ENCODE assay signal across 2 cellular contexts in genomic region chr22:43241138-43241597, GRCh38.
A peak's percentile ranks its signal among the peaks of the same experiment; 100 is the strongest.
TF ChIP-seq lines count a peak whose summit lies in the region.

No MANE protein-coding gene starts in this region.

TF ChIP-seq in HepG2, 621 proteins besides CTCF, POLR2A, EP300 and RAD21 (continues in another document):
- TF ChIP-seq MED1 (CRISPR knock-in tag; IDR thresholded peaks at IDR 0.05) (no peak), RORA (CRISPR knock-in tag; IDR thresholded peaks at IDR 0.05) (no peak), TSC22D2 (CRISPR knock-in tag; IDR thresholded peaks at IDR 0.05; ENCODE audit: borderline replicate concordance) (no peak), TCF12 (IDR thresholded peaks at IDR 0.05) (no peak), TCF12 (CRISPR knock-in tag; IDR thresholded peaks at IDR 0.05) (no peak), ZBTB21 (CRISPR knock-in tag; IDR thresholded peaks at IDR 0.05) (no peak), NR2F6 (IDR thresholded peaks at IDR 0.05) (peak; percentile 73), NR2F6 (CRISPR knock-in tag; IDR thresholded peaks at IDR 0.05) (peak; percentile 89), ZNF513 (CRISPR knock-in tag; conservative IDR thresholded peaks at IDR 0.05) (no peak), ZNF562 (CRISPR knock-in tag; IDR thresholded peaks at IDR 0.05; ENCODE audit: borderline replicate concordance) (no peak), SAP130 (CRISPR knock-in tag; IDR thresholded peaks at IDR 0.05; ENCODE audit: low read depth) (peak; percentile 64), ZFX (CRISPR knock-in tag; IDR thresholded peaks at IDR 0.05; ENCODE audit: low read depth) (peak; percentile 50), DNMT3B (CRISPR knock-in tag; conservative IDR thresholded peaks at IDR 0.05) (0 out of 2 replicates have a peak, but pooled peaks have one; percentile 57), TP53 (CRISPR knock-in tag; conservative IDR thresholded peaks at IDR 0.05) (0 out of 2 replicates have a peak, but pooled peaks have one; percentile 26), GATAD2A (CRISPR knock-in tag; IDR thresholded peaks at IDR 0.05) (0 out of 2 replicates have a peak, but pooled peaks have one; percentile 51), KAT2B (IDR thresholded peaks at IDR 0.05; ENCODE audit: borderline replicate concordance, low read depth, low read length) (no peak)
- TF ChIP-seq, protein P1, sequence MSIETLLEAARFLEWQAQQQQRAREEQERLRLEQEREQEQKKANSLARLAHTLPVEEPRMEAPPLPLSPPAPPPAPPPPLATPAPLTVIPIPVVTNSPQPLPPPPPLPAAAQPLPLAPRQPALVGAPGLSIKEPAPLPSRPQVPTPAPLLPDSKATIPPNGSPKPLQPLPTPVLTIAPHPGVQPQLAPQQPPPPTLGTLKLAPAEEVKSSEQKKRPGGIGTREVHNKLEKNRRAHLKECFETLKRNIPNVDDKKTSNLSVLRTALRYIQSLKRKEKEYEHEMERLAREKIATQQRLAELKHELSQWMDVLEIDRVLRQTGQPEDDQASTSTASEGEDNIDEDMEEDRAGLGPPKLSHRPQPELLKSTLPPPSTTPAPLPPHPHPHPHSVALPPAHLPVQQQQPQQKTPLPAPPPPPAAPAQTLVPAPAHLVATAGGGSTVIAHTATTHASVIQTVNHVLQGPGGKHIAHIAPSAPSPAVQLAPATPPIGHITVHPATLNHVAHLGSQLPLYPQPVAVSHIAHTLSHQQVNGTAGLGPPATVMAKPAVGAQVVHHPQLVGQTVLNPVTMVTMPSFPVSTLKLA (IDR thresholded peaks at IDR 0.05): peak; percentile 49
- TF ChIP-seq, protein P2, sequence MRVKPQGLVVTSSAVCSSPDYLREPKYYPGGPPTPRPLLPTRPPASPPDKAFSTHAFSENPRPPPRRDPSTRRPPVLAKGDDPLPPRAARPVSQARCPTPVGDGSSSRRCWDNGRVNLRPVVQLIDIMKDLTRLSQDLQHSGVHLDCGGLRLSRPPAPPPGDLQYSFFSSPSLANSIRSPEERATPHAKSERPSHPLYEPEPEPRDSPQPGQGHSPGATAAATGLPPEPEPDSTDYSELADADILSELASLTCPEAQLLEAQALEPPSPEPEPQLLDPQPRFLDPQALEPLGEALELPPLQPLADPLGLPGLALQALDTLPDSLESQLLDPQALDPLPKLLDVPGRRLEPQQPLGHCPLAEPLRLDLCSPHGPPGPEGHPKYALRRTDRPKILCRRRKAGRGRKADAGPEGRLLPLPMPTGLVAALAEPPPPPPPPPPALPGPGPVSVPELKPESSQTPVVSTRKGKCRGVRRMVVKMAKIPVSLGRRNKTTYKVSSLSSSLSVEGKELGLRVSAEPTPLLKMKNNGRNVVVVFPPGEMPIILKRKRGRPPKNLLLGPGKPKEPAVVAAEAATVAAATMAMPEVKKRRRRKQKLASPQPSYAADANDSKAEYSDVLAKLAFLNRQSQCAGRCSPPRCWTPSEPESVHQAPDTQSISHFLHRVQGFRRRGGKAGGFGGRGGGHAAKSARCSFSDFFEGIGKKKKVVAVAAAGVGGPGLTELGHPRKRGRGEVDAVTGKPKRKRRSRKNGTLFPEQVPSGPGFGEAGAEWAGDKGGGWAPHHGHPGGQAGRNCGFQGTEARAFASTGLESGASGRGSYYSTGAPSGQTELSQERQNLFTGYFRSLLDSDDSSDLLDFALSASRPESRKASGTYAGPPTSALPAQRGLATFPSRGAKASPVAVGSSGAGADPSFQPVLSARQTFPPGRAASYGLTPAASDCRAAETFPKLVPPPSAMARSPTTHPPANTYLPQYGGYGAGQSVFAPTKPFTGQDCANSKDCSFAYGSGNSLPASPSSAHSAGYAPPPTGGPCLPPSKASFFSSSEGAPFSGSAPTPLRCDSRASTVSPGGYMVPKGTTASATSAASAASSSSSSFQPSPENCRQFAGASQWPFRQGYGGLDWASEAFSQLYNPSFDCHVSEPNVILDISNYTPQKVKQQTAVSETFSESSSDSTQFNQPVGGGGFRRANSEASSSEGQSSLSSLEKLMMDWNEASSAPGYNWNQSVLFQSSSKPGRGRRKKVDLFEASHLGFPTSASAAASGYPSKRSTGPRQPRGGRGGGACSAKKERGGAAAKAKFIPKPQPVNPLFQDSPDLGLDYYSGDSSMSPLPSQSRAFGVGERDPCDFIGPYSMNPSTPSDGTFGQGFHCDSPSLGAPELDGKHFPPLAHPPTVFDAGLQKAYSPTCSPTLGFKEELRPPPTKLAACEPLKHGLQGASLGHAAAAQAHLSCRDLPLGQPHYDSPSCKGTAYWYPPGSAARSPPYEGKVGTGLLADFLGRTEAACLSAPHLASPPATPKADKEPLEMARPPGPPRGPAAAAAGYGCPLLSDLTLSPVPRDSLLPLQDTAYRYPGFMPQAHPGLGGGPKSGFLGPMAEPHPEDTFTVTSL (CRISPR knock-in tag; IDR thresholded peaks at IDR 0.05; ENCODE audit: borderline replicate concordance): no peak

TF ChIP-seq in H1, 55 proteins besides CTCF, POLR2A, EP300 and RAD21:
- TF ChIP-seq E2F6 (IDR thresholded peaks at IDR 0.05) (no peak), RFX5 (IDR thresholded peaks at IDR 0.05; ENCODE audit: borderline replicate concordance, low read depth, low read length) (no peak), PHF8 (conservative IDR thresholded peaks at IDR 0.05; ENCODE audit: low read depth, low read length) (no peak)
